In the genomic region with DNA sequence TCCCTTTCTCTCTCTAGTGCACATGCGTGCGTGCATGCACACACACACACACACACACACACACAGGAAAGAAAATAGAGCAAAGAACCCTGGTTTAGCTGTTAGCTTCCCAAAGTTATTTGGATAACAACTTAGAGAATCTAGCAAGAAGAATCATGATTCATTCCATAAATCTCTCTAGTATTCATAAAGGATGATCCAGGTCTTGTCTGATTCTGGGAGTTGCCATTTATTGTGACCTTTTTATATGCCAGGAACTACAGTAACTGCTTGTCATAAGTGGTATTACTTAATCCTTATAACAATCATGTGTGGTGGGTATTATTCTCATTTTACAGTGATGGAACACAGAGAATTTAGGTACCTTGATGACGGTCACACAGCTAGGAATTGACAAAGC, we compare ENCODE assay signal across 15 cellular contexts.
"Had no signal": no experiment of that assay in that cellular context is flagged by ENCODE, and none has a peak within 500 bp of the region (broad histone marks: within the 10 kb centered on the region; RNA-seq: fewer than 3 reads in every experiment).

No MANE protein-coding gene starts in this region.

- DNase-seq: activated gamma-delta T cell treated with Interleukin-2 at 50 U/mL for 16 hours; amniotic stem cell; body of pancreas; central memory CD4-positive, alpha-beta T cell; islet precursor cell; naive B cell; posterior cingulate gyrus; retina had no signal

- H3K36me3 Mint-ChIP-seq: naive B cell had no signal

- H3K27me3 Mint-ChIP-seq: naive B cell had no signal

- H3K4me3 ChIP-seq: body of pancreas, coronary artery, hepatocyte, SJSA1, skin epidermis had no signal

- ATAC-seq: body of pancreas, esophagus mucosa, left lobe of liver had no signal

- H3K9me3 ChIP-seq: body of pancreas, neutrophil, SJSA1 had no signal

- H3K4me3 Mint-ChIP-seq: naive B cell had no signal

- H3K27me3 ChIP-seq: body of pancreas, hepatocyte, neutrophil, SJSA1 had no signal

- H3K4me2 ChIP-seq: hepatocyte had no signal

- H2AFZ ChIP-seq: hepatocyte had no signal

- H3K27ac ChIP-seq: body of pancreas, coronary artery, hepatocyte, neutrophil, SJSA1 had no signal

- H3K9me3 Mint-ChIP-seq: naive B cell had no signal

- H3K36me3 ChIP-seq: neutrophil, SJSA1 had no signal
